In the genomic region with DNA sequence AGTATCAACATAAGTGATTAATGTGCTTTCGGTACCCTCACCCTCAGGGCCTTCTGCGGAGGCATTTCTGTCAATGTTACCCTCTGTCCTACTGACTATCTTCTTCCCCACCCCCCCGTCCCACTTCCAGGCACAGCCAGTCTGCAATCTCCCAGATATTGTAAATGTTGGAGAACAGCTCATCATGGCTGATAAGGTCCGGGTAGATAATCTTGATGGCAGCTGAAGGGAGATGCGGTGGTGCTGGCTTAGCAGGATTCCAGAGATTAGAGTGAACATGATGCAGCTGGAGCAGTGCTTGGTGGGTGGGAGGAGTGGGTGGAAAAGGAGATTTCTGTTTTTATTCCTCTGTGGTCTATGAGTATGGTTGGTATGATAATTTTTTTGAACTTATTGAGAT, we compare ENCODE assay signal across 1 cellular context.
A peak's percentile ranks its signal among the peaks of the same experiment; 100 is the strongest.
TF ChIP-seq lines count a peak whose summit lies in the region.

No MANE protein-coding gene starts in this region.

TF ChIP-seq in K562, 482 proteins besides CTCF, POLR2A, EP300 and RAD21 (continued from another document):
- TF ChIP-seq, protein P1, sequence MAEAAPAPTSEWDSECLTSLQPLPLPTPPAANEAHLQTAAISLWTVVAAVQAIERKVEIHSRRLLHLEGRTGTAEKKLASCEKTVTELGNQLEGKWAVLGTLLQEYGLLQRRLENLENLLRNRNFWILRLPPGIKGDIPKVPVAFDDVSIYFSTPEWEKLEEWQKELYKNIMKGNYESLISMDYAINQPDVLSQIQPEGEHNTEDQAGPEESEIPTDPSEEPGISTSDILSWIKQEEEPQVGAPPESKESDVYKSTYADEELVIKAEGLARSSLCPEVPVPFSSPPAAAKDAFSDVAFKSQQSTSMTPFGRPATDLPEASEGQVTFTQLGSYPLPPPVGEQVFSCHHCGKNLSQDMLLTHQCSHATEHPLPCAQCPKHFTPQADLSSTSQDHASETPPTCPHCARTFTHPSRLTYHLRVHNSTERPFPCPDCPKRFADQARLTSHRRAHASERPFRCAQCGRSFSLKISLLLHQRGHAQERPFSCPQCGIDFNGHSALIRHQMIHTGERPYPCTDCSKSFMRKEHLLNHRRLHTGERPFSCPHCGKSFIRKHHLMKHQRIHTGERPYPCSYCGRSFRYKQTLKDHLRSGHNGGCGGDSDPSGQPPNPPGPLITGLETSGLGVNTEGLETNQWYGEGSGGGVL (CRISPR knock-in tag; IDR thresholded peaks at IDR 0.05), result no peak
- TF ChIP-seq THRB (CRISPR knock-in tag; conservative IDR thresholded peaks at IDR 0.05) (no peak), PML (IDR thresholded peaks at IDR 0.05; ENCODE audit: low read length) (peak; percentile 65; the same call in 1 of the 2 replicates), CEBPB (tag; IDR thresholded peaks at IDR 0.05) (no peak), ZNF449 (CRISPR knock-in tag; IDR thresholded peaks at IDR 0.05) (no peak), ESRRB (CRISPR knock-in tag; IDR thresholded peaks at IDR 0.05; ENCODE audit: borderline replicate concordance) (no peak), HMBOX1 (IDR thresholded peaks at IDR 0.05) (no peak), RBM15 (IDR thresholded peaks at IDR 0.05; ENCODE audit: insufficient read depth, low read length) (no peak), ARID1B (IDR thresholded peaks at IDR 0.05) (peak; percentile 41), STAT5A (IDR thresholded peaks at IDR 0.05; ENCODE audit: borderline replicate concordance, low read length) (no peak), ZNF589 (CRISPR knock-in tag; IDR thresholded peaks at IDR 0.05; ENCODE audit: low read depth) (no peak), MAFG (tag; conservative IDR thresholded peaks at IDR 0.05) (no peak), ZC3H4 (CRISPR knock-in tag; IDR thresholded peaks at IDR 0.05; ENCODE audit: borderline replicate concordance) (no peak), HLTF (IDR thresholded peaks at IDR 0.05) (no peak), ETV1 (tag; conservative IDR thresholded peaks at IDR 0.05; ENCODE audit: low read depth) (no peak), NCOA2 (IDR thresholded peaks at IDR 0.05; ENCODE audit: partially characterized antibody in 2 of 2) (no peak), HEY1 (CRISPR knock-in tag; IDR thresholded peaks at IDR 0.05; ENCODE audit: borderline replicate concordance) (no peak), YBX1 (IDR thresholded peaks at IDR 0.05) (no peak), ZNF444 (CRISPR knock-in tag; IDR thresholded peaks at IDR 0.05) (no peak), IFI16 (CRISPR knock-in tag; IDR thresholded peaks at IDR 0.05) (no peak), SMAD3 (CRISPR knock-in tag; conservative IDR thresholded peaks at IDR 0.05) (no peak), YY1 (IDR thresholded peaks at IDR 0.05; ENCODE audit: borderline replicate concordance in 1 of 3, control insufficient read depth in 1 of 3, extremely low read depth in 1 of 3, insufficient read depth in 3 of 3, insufficient read length in 1 of 3, insufficient replicate concordance in 2 of 3, low read depth in 1 of 3, low read length in 2 of 3) (no peak), SAFB (IDR thresholded peaks at IDR 0.05; ENCODE audit: borderline replicate concordance, low read depth, low read length) (no peak), TCF3 (CRISPR knock-in tag; IDR thresholded peaks at IDR 0.05) (no peak)
- TF ChIP-seq, protein P2, sequence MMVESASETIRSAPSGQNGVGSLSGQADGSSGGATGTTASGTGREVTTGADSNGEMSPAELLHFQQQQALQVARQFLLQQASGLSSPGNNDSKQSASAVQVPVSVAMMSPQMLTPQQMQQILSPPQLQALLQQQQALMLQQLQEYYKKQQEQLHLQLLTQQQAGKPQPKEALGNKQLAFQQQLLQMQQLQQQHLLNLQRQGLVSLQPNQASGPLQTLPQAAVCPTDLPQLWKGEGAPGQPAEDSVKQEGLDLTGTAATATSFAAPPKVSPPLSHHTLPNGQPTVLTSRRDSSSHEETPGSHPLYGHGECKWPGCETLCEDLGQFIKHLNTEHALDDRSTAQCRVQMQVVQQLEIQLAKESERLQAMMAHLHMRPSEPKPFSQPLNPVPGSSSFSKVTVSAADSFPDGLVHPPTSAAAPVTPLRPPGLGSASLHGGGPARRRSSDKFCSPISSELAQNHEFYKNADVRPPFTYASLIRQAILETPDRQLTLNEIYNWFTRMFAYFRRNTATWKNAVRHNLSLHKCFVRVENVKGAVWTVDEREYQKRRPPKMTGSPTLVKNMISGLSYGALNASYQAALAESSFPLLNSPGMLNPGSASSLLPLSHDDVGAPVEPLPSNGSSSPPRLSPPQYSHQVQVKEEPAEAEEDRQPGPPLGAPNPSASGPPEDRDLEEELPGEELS (CRISPR knock-in tag; IDR thresholded peaks at IDR 0.05; ENCODE audit: borderline replicate concordance), result no peak
- TF ChIP-seq, protein P3, sequence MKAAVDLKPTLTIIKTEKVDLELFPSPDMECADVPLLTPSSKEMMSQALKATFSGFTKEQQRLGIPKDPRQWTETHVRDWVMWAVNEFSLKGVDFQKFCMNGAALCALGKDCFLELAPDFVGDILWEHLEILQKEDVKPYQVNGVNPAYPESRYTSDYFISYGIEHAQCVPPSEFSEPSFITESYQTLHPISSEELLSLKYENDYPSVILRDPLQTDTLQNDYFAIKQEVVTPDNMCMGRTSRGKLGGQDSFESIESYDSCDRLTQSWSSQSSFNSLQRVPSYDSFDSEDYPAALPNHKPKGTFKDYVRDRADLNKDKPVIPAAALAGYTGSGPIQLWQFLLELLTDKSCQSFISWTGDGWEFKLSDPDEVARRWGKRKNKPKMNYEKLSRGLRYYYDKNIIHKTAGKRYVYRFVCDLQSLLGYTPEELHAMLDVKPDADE (conservative IDR thresholded peaks at IDR 0.05; ENCODE audit: control insufficient read depth, low read depth, low read length), result no peak
- TF ChIP-seq, protein P4, sequence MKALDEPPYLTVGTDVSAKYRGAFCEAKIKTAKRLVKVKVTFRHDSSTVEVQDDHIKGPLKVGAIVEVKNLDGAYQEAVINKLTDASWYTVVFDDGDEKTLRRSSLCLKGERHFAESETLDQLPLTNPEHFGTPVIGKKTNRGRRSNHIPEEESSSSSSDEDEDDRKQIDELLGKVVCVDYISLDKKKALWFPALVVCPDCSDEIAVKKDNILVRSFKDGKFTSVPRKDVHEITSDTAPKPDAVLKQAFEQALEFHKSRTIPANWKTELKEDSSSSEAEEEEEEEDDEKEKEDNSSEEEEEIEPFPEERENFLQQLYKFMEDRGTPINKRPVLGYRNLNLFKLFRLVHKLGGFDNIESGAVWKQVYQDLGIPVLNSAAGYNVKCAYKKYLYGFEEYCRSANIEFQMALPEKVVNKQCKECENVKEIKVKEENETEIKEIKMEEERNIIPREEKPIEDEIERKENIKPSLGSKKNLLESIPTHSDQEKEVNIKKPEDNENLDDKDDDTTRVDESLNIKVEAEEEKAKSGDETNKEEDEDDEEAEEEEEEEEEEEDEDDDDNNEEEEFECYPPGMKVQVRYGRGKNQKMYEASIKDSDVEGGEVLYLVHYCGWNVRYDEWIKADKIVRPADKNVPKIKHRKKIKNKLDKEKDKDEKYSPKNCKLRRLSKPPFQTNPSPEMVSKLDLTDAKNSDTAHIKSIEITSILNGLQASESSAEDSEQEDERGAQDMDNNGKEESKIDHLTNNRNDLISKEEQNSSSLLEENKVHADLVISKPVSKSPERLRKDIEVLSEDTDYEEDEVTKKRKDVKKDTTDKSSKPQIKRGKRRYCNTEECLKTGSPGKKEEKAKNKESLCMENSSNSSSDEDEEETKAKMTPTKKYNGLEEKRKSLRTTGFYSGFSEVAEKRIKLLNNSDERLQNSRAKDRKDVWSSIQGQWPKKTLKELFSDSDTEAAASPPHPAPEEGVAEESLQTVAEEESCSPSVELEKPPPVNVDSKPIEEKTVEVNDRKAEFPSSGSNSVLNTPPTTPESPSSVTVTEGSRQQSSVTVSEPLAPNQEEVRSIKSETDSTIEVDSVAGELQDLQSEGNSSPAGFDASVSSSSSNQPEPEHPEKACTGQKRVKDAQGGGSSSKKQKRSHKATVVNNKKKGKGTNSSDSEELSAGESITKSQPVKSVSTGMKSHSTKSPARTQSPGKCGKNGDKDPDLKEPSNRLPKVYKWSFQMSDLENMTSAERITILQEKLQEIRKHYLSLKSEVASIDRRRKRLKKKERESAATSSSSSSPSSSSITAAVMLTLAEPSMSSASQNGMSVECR (CRISPR knock-in tag; IDR thresholded peaks at IDR 0.05), result no peak
TF ChIP-seq in K562: peak in this region for 15.
